Comparison of ENCODE assay signal across 17 cellular contexts in the genomic region with DNA sequence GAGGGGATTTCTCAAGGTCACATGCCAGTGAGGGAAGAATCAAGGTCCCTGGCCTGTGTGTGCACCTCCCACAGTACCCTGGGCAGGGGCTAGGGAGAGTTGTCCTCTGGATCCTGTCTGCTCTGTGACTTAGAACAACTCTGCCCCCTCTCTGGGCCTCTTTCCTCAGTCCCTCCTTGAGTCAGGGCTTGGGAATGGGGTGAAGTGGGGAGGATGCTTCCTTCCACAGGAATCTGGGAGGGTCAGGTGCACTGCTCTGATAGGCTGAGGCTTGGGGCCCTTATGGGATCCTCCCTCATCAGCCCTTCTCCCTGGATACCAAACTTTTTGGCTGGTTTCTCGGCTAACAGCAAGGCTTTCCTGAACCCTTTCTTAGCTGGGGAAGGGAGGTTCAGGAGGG. TPM values are rescaled to one million over a fixed set of nuclear protein-coding genes. Genes with fewer than 3 reads are reported as not detected.
DNase-seq lines count a peak whose midpoint lies in the region; ATAC-seq and TF ChIP-seq lines count a peak whose summit lies in the region.
"Had no signal": no experiment of that assay in that cellular context is flagged by ENCODE, and none has a peak within 500 bp of the region (broad histone marks: within the 10 kb centered on the region; RNA-seq: fewer than 3 reads in every experiment).

No MANE protein-coding gene starts in this region.

- DNase-seq in AG04449 (ENCODE audit: low read depth, low spot score) (no peak), HFFc6 (peak; percentile 87), cardiac fibroblast (ENCODE audit: low read depth in 2 of 2) (peak; percentile 57 to 59), lower lobe of right lung (no peak), SIG-M5 treated with dmso at 0.1 percent for 504 hours (lab: John Stamatoyannopoulos, UW; ENCODE audit: unreplicated experiment) (no peak), COLO668 (lab: John Stamatoyannopoulos, UW; ENCODE audit: unreplicated experiment) (no peak)
- DNase-seq in stimulated activated naive B cell treated with anti-CD40 and anti-IgM and Interleukin-4, amounts not matched to agents 10 μg/mL and 1 μg/mL and 100 μg/mL, for 72 hours: no peak
- DNase-seq in activated CD4-positive, alpha-beta T cell treated with anti-CD3 and anti-CD28 coated beads, Interleukin-2, amount 50 U/mL, for 48 hours: no peak
- DNase-seq: activated CD4-positive, CD25-positive, alpha-beta regulatory T cell treated with anti-CD3 and anti-CD28 coated beads, Interleukin-2, amount 50 U/mL, for 72 hours; activated naive CD4-positive, alpha-beta T cell treated with anti-CD3 and anti-CD28 coated beads, Interleukin-2, amount 50 U/mL, for 16 hours; CD4-positive, alpha-beta memory T cell; mucosa of descending colon; stimulated activated CD4-positive, alpha-beta T cell treated with anti-CD3 and anti-CD28 coated beads, Interleukin-15, amount 100 ng/mL, for 24 hours; stimulated activated naive CD4-positive, alpha-beta T cell had no signal

- POLR2A ChIA-PET in AG04449 (lab: Yijun Ruan, JAX): interaction anchor here (1.2 kb wide), 1 partner anchor 159 kb away, joined by 3 read pairs; a partner anchor contains a TSS

- no peak for ATAC-seq in lower lobe of right lung
- no peak for ATAC-seq in stimulated activated naive B cell treated with anti-CD40 and anti-IgM and Interleukin-4, amounts not matched to agents 10 μg/mL and 1 μg/mL and 100 μg/mL, for 72 hours (replicated peaks)
- ATAC-seq: esophagus mucosa, mucosa of descending colon, Right ventricle myocardium inferior had no signal

- TF ChIP-seq CTCF in AG04449 (IDR thresholded peaks at IDR 0.05; ENCODE audit: insufficient read depth, low read length, missing control alignments) (no peak), HFFc6 (IDR thresholded peaks at IDR 0.05) (no peak), cardiac fibroblast (IDR thresholded peaks at IDR 0.05; ENCODE audit: low read depth, low read length) (no peak), lower lobe of right lung (IDR thresholded peaks at IDR 0.05) (no peak)

- intact Hi-C loops in lower lobe of right lung (cut with DNase I): no loop called here

- peaks cover 61% of the 10 kb centered on the region for H3K4me1 ChIP-seq in lower lobe of right lung

- H3K4me3 Mint-ChIP-seq in HFFc6: peak overlapping the region; percentile 94
- no peak overlapping the region for H3K4me3 Mint-ChIP-seq in stimulated activated naive B cell treated with anti-CD40 and anti-IgM and Interleukin-4, amounts not matched to agents 10 μg/mL and 1 μg/mL and 100 μg/mL, for 72 hours

- peaks cover 9% of the 10 kb centered on the region for H3K27me3 Mint-ChIP-seq in HFFc6 (ENCODE audit: insufficient read depth)
- peaks cover 43 to 45% of the 10 kb centered on the region in 2 donors for H3K27me3 Mint-ChIP-seq in stimulated activated naive B cell treated with anti-CD40 and anti-IgM and Interleukin-4, amounts not matched to agents 10 μg/mL and 1 μg/mL and 100 μg/mL, for 72 hours

- peaks cover 44% of the 10 kb centered on the region for H3K36me3 Mint-ChIP-seq in HFFc6 (ENCODE audit: low read depth)
- H3K36me3 Mint-ChIP-seq in stimulated activated naive B cell treated with anti-CD40 and anti-IgM and Interleukin-4, amounts not matched to agents 10 μg/mL and 1 μg/mL and 100 μg/mL, for 72 hours: no peaks in the 10 kb centered on the region
- H3K36me3 Mint-ChIP-seq: CD4-positive, alpha-beta memory T cell had no signal

- peak overlapping the region; percentile 14 for H3K27ac ChIP-seq in lower lobe of right lung

- H3K27me3 ChIP-seq in lower lobe of right lung (ENCODE audit: low read depth): peaks cover 21% of the 10 kb centered on the region

- H3K4me1 Mint-ChIP-seq in HFFc6 (ENCODE audit: low read depth): peaks cover 77% of the 10 kb centered on the region
- peaks cover 19 to 30% of the 10 kb centered on the region in 2 donors for H3K4me1 Mint-ChIP-seq in stimulated activated naive B cell treated with anti-CD40 and anti-IgM and Interleukin-4, amounts not matched to agents 10 μg/mL and 1 μg/mL and 100 μg/mL, for 72 hours

- H3K9me3 ChIP-seq in lower lobe of right lung: no peaks in the 10 kb centered on the region
- H3K9me3 ChIP-seq: mucosa of descending colon had no signal

- CTCF ChIA-PET in AG04449 (lab: Yijun Ruan, JAX): interaction anchor here (1.1 to 9.7 kb wide), 18 partner anchors 9 to 306 kb away, joined by 3 to 122 read pairs (median 10); a partner anchor contains a TSS

- H3K4me3 ChIP-seq in AG04449 (ENCODE audit: low read depth, low read length) (peak overlapping the region; percentile 23), cardiac fibroblast (replicated peaks in 1 of 2; ENCODE audit: low read depth in 2 of 2, low read length in 2 of 2) (peak overlapping the region; percentile 19 to 77), lower lobe of right lung (no peak overlapping the region)
- H3K4me3 ChIP-seq: mucosa of descending colon had no signal

- no peaks in the 10 kb centered on the region for H3K9me3 Mint-ChIP-seq in HFFc6
- H3K9me3 Mint-ChIP-seq in stimulated activated naive B cell treated with anti-CD40 and anti-IgM and Interleukin-4, amounts not matched to agents 10 μg/mL and 1 μg/mL and 100 μg/mL, for 72 hours: no peaks in the 10 kb centered on the region
- H3K9me3 Mint-ChIP-seq: CD4-positive, alpha-beta memory T cell had no signal

- peak overlapping the region; percentile 97 for H3K27ac Mint-ChIP-seq in HFFc6
- no peak overlapping the region for H3K27ac Mint-ChIP-seq in stimulated activated naive B cell treated with anti-CD40 and anti-IgM and Interleukin-4, amounts not matched to agents 10 μg/mL and 1 μg/mL and 100 μg/mL, for 72 hours
- H3K27ac Mint-ChIP-seq: CD4-positive, alpha-beta memory T cell had no signal

- no peaks in the 10 kb centered on the region for H3K36me3 ChIP-seq in lower lobe of right lung

RNA-seq across cellular contexts. Expression of a gene that starts 2.5 kb away (rescaled TPM):
- 100 to 1,000 TPM; 203 to 241 (median 217) TPM for total RNA-seq in HFFc6 (2021; fragmentation: NEBNext Ultra II Directional; extraction: Animal tissue kit (Norgen Biotek cat#: 25700))
- total RNA-seq in lower lobe of right lung: 15.3 TPM
- total RNA-seq: CD4-positive, alpha-beta memory T cell had no signal

RNA-seq across cellular contexts. Expression of a gene that starts 16.6 kb away (rescaled TPM):
- total RNA-seq in HFFc6 (2021; fragmentation: NEBNext Ultra II Directional; extraction: Animal tissue kit (Norgen Biotek cat#: 25700)): 1 to 10 TPM; 3.1 to 5.5 (median 3.6) TPM
- total RNA-seq in lower lobe of right lung: 21.1 TPM
- total RNA-seq: CD4-positive, alpha-beta memory T cell had no signal

RNA-seq across cellular contexts. Expression of a gene that starts 35.8 kb away (rescaled TPM):
- not detected for total RNA-seq in HFFc6 (2021; fragmentation: NEBNext Ultra II Directional; extraction: Animal tissue kit (Norgen Biotek cat#: 25700))
- total RNA-seq in lower lobe of right lung: 8.1 TPM
- total RNA-seq: LHCN-M2 had no signal

Comparison
In these comparisons a context has a peak if more than half of its experiments do, and no peak if none do; other contexts are left out.
1. DNase-seq: peak in HFFc6 (single experiment) and cardiac fibroblast (2 of 2); none in AG04449 (single experiment), lower lobe of right lung (single experiment), SIG-M5 treated with dmso at 0.1 percent for 504 hours (single experiment), stimulated activated naive B cell treated with anti-CD40 and anti-IgM and Interleukin-4, amounts not matched to agents 10 μg/mL and 1 μg/mL and 100 μg/mL, for 72 hours (single experiment), COLO668 (single experiment) and activated CD4-positive, alpha-beta T cell treated with anti-CD3 and anti-CD28 coated beads, Interleukin-2, amount 50 U/mL, for 48 hours (0 of 2).
2. RNA of a gene that starts 2.5 kb away (total RNA-seq): 203 to 241 TPM in HFFc6; 15.3 TPM in lower lobe of right lung (single experiment); every median in the first group is over 10 times any median in the second.